ENCODE assay signal across 17 cellular contexts in genomic region chr20:59412896-59413295, GRCh38.
A peak's percentile ranks its signal among the peaks of the same experiment; 100 is the strongest.
DNase-seq lines count a peak whose midpoint lies in the region; ATAC-seq lines count a peak whose summit lies in the region.
"Had no signal": no experiment of that assay in that cellular context is flagged by ENCODE, and none has a peak within 500 bp of the region (broad histone marks: within the 10 kb centered on the region; RNA-seq: fewer than 3 reads in every experiment).

No MANE protein-coding gene starts in this region.

- DNase-seq in SIG-M5 treated with dmso at 0.1 percent for 504 hours (lab: John Stamatoyannopoulos, UW; ENCODE audit: unreplicated experiment) (peak; percentile 23), SIG-M5 (lab: John Stamatoyannopoulos, UW) (no peak), NCI-H2227 treated with DMSO at 0.1 percent for 48 hours (lab: John Stamatoyannopoulos, UW) (peak; percentile 60), retina (peak; percentile 44), T-helper 2 cell (no peak), right cardiac atrium (no peak)
- DNase-seq: activated naive CD8-positive, alpha-beta T cell treated with anti-CD3 and anti-CD28 coated beads for 36 hours; CD8-positive, alpha-beta memory T cell; effector CD8-positive, alpha-beta T cell; GDM1; NCI-H2081; stimulated activated CD4-positive, alpha-beta T cell treated with anti-CD3 and anti-CD28 coated beads, Interleukin-4, amount 100 ng/mL, for 1 hour; stimulated activated CD8-positive, alpha-beta memory T cell treated with anti-CD3 and anti-CD28 coated beads, Interleukin-4, amount 100 ng/mL, for 48 hours had no signal

- H3K4me3 ChIP-seq in ectodermal cell (ENCODE audit: insufficient read depth, low read depth, low read length) = no peak overlapping the region
- H3K4me3 ChIP-seq in right cardiac atrium (ENCODE audit: low read length) = no peak overlapping the region
- H3K4me3 ChIP-seq: breast epithelium, suprapubic skin had no signal

- H3K9me3 ChIP-seq in ectodermal cell (ENCODE audit: control insufficient read depth, low read length) (no peaks in the 10 kb centered on the region), right cardiac atrium (ENCODE audit: control insufficient read depth, low read length) (no peaks in the 10 kb centered on the region)
- H3K9me3 ChIP-seq: breast epithelium, suprapubic skin had no signal

- WGBS in ectodermal cell, 2 experiments = 51 to 58% methylated on average over 6 of the region's 6 CpGs
- WGBS in right cardiac atrium = 46% methylated on average over 6 of the region's 6 CpGs

- H3K4me1 ChIP-seq in ectodermal cell (ENCODE audit: control insufficient read depth, insufficient read depth, low read length) (peaks cover 16% of the 10 kb centered on the region), right cardiac atrium (ENCODE audit: control insufficient read depth, insufficient read depth, low read length) (no peaks in the 10 kb centered on the region)
- H3K4me1 ChIP-seq: breast epithelium, suprapubic skin had no signal

- H3K36me3 ChIP-seq in ectodermal cell (ENCODE audit: control insufficient read depth, insufficient read depth, low read length) = no peaks in the 10 kb centered on the region
- H3K36me3 ChIP-seq: breast epithelium, suprapubic skin had no signal

- no peak for ATAC-seq in GM18867 (IDR thresholded peaks at IDR 0.05; ENCODE audit: unreplicated experiment)
- no peak for ATAC-seq in right cardiac atrium

- H3K27ac ChIP-seq in ectodermal cell (ENCODE audit: insufficient read depth, low read depth, low read length, poor library complexity, severe bottlenecking) (peak overlapping the region; percentile 3), right cardiac atrium (ENCODE audit: low read length) (no peak overlapping the region)
- H3K27ac ChIP-seq: breast epithelium, suprapubic skin had no signal

- H3K27me3 ChIP-seq in ectodermal cell (ENCODE audit: control insufficient read depth, insufficient read depth, low read length, poor library complexity, severe bottlenecking) = no peaks in the 10 kb centered on the region
- no peaks in the 10 kb centered on the region for H3K27me3 ChIP-seq in right cardiac atrium (ENCODE audit: control insufficient read depth, insufficient read depth)

- intact Hi-C loops in right cardiac atrium (cut with DNase I) = no loop called here

Comparison
In these comparisons a context has a peak if more than half of its experiments do, and no peak if none do; other contexts are left out.
1. DNase-seq: peak in SIG-M5 treated with dmso at 0.1 percent for 504 hours (single experiment), NCI-H2227 treated with DMSO at 0.1 percent for 48 hours (single experiment) and retina (single experiment); none in SIG-M5 (single experiment), T-helper 2 cell (0 of 5) and right cardiac atrium (0 of 3).